In genomic region chr7:158037211-158037610, GRCh38 we compare ENCODE assay signal across 18 cellular contexts.
"Had no signal": no experiment of that assay in that cellular context is flagged by ENCODE, and none has a peak within 500 bp of the region (broad histone marks: within the 10 kb centered on the region; RNA-seq: fewer than 3 reads in every experiment).

No MANE protein-coding gene starts in this region.

- DNase-seq: KBM-7, NCI-H1092, NCI-H1105 treated with DMSO at 0.1 percent for 48 hours, NCI-H1417 treated with DMSO at 0.1 percent for 48 hours, NCI-H146, NCI-H1694 treated with DMSO at 0.1 percent for 48 hours, NCI-H1930, NCI-H2171, NCI-H226, NCI-H446, NCI-H510A, NCI-H524 treated with DMSO at 0.1 percent for 48 hours, NCI-H69, NCI-H774, RPMI8226, SHP77, SK-N-SH, SW 1271 had no signal
